10 cellular contexts compared by ENCODE assay signal in genomic region chr7:158820656-158821055, GRCh38. TPM values are rescaled to one million over a fixed set of nuclear protein-coding genes. Genes with fewer than 3 reads are reported as not detected.
DNase-seq lines count a peak whose midpoint lies in the region; ATAC-seq, FAIRE-seq and TF ChIP-seq lines count a peak whose summit lies in the region.
"Had no signal": no experiment of that assay in that cellular context is flagged by ENCODE, and none has a peak within 500 bp of the region (broad histone marks: within the 10 kb centered on the region; RNA-seq: fewer than 3 reads in every experiment).

No MANE protein-coding gene starts in this region.

- H4K20me1 ChIP-seq in endothelial cell of umbilical vein (replicated peaks; ENCODE audit: control insufficient read depth, extremely low read depth, insufficient read depth, low read length) = no peaks in the 10 kb centered on the region

- peak overlapping the region; percentile 81 for H3K9ac ChIP-seq in endothelial cell of umbilical vein (replicated peaks; ENCODE audit: extremely low read depth, insufficient read depth, low read length)

- in situ Hi-C loops in gastrocnemius medialis (cut with MboI; ENCODE audit: low sequenced_read_pairs in 4 of 4) = no loop called here

- TF ChIP-seq CTCF in endothelial cell of umbilical vein (IDR thresholded peaks at IDR 0.05; ENCODE audit: extremely low read depth in 1 of 2, insufficient read depth in 1 of 2, low read depth in 1 of 2, low read length in 2 of 2) = no peak
- no peak for TF ChIP-seq CTCF in gastrocnemius medialis (IDR thresholded peaks at IDR 0.05 in 4 of 5, conservative IDR thresholded peaks at IDR 0.05 in 1 of 5)

- no peaks in the 10 kb centered on the region for H3K9me1 ChIP-seq in endothelial cell of umbilical vein (replicated peaks; ENCODE audit: control insufficient read depth, extremely low read depth, insufficient read depth, low read length)

- no peaks in the 10 kb centered on the region for H3K9me3 ChIP-seq in SJCRH30 (replicated peaks)
- no peaks in the 10 kb centered on the region for H3K9me3 ChIP-seq in endothelial cell of umbilical vein (replicated peaks; ENCODE audit: control insufficient read depth, insufficient read depth, low read length)
- H3K9me3 ChIP-seq in gastrocnemius medialis = no peaks in the 10 kb centered on the region

- CTCF ChIA-PET in endothelial cell of umbilical vein (lab: Charles Lee) = interaction anchor here (0.9 to 1.0 kb wide), 2 partner anchors 9 to 43 kb away, joined by 3 read pairs; partner anchors contain the start of gene ESYT2

- BruUV-seq in endothelial cell of umbilical vein (replicated peaks; lab: Mats Ljungman, UMichigan) = no TSS peak

- H3K27ac ChIP-seq in SJCRH30 (peak overlapping the region; percentile 58), endothelial cell of umbilical vein (ENCODE audit: insufficient read depth, low read depth, low read length) (peak overlapping the region; percentile 70), gastrocnemius medialis (peak overlapping the region; percentile 88 to 95 (median 93))

- TF ChIP-seq POLR2A in endothelial cell of umbilical vein (IDR thresholded peaks at IDR 0.05; ENCODE audit: low read depth, low read length) (no peak), gastrocnemius medialis (IDR thresholded peaks at IDR 0.05) (no peak)

- H3K36me3 ChIP-seq in SJCRH30 = no peaks in the 10 kb centered on the region
- H3K36me3 ChIP-seq in endothelial cell of umbilical vein (ENCODE audit: control insufficient read depth in 2 of 2, extremely low read depth in 1 of 2, insufficient read depth in 2 of 2, low read length in 2 of 2) = no peaks in the 10 kb centered on the region
- H3K36me3 ChIP-seq in gastrocnemius medialis = no peaks in the 10 kb centered on the region

- H3K27me3 ChIP-seq in SJCRH30 (no peaks in the 10 kb centered on the region), endothelial cell of umbilical vein (ENCODE audit: control insufficient read depth in 2 of 2, insufficient read depth in 2 of 2, low read length in 2 of 2) (no peaks in the 10 kb centered on the region), gastrocnemius medialis (no peaks in the 10 kb centered on the region)

- peaks cover 62% of the 10 kb centered on the region for H3K79me2 ChIP-seq in endothelial cell of umbilical vein (ENCODE audit: control insufficient read depth, insufficient read depth, low read length)

- H3K4me3 ChIP-seq in SJCRH30 (no peak overlapping the region), endothelial cell of umbilical vein (replicated peaks in 1 of 3; ENCODE audit: insufficient read depth in 1 of 3, low read depth in 1 of 3, low read length in 3 of 3) (peak overlapping the region in 2 of 3 experiments; percentile 13 to 49), gastrocnemius medialis (no peak overlapping the region)

- no peak for FAIRE-seq in endothelial cell of umbilical vein (lab: Jason Lieb, UNC)

- intact Hi-C loops in endothelial cell of umbilical vein (cut with micrococcal nuclease) = no loop called here
- intact Hi-C loops in gastrocnemius medialis (cut with DNase I; ENCODE audit: low total_unique reads) = no loop called here
- intact Hi-C loops in posterior vena cava (cut with DNase I) = no loop called here

- POLR2A ChIA-PET in endothelial cell of umbilical vein (lab: Charles Lee) = no interaction called here

- H3K4me2 ChIP-seq in endothelial cell of umbilical vein (ENCODE audit: insufficient read depth, low read length) = peak overlapping the region; percentile 86

- dilution Hi-C loops in endothelial cell of umbilical vein (cut with MboI; ENCODE audit: extremely low pct_ligation_motif_present, low sequenced_read_pairs) = no loop called here

- H3K4me1 ChIP-seq in SJCRH30 = peaks cover 37% of the 10 kb centered on the region
- H3K4me1 ChIP-seq in endothelial cell of umbilical vein (ENCODE audit: control insufficient read depth, extremely low read depth, insufficient read depth, low read length) = peaks cover 53% of the 10 kb centered on the region
- H3K4me1 ChIP-seq in gastrocnemius medialis = peaks cover 70 to 71% of the 10 kb centered on the region in 2 donors

- DNase-seq in ELR (ENCODE audit: low read depth) (peak; percentile 68), SJCRH30 (peak in 1 of 2 experiments; percentile 25), endothelial cell of umbilical vein (ENCODE audit: low read depth, low spot score) (no peak), gastrocnemius medialis (no peak), NCI-H187 (lab: John Stamatoyannopoulos, UW) (no peak), posterior vena cava (ENCODE audit: low spot score) (no peak)
- DNase-seq: GF-D8, retina had no signal

- ATAC-seq in gastrocnemius medialis = no peak
- ATAC-seq in GM19395 (IDR thresholded peaks at IDR 0.05; ENCODE audit: unreplicated experiment) = no peak
- no peak for ATAC-seq in HG03108 (IDR thresholded peaks at IDR 0.05; ENCODE audit: unreplicated experiment)

- H2AFZ ChIP-seq in endothelial cell of umbilical vein (ENCODE audit: low read depth, low read length) = no peak overlapping the region

TF ChIP-seq in endothelial cell of umbilical vein, 7 proteins besides CTCF, POLR2A, EP300 and RAD21:
- TF ChIP-seq JUN (IDR thresholded peaks at IDR 0.05; ENCODE audit: borderline replicate concordance, insufficient read depth, insufficient read length, low read depth) (no peak), MAX (IDR thresholded peaks at IDR 0.05; ENCODE audit: insufficient read depth, insufficient read length) (no peak), GATA2 (IDR thresholded peaks at IDR 0.05; ENCODE audit: insufficient read depth, insufficient read length, low read depth, low read length) (no peak), FOS (IDR thresholded peaks at IDR 0.05; ENCODE audit: borderline replicate concordance, insufficient read depth, low read length) (no peak), MYC (IDR thresholded peaks at IDR 0.05; ENCODE audit: low read depth, low read length) (no peak), POLR2AphosphoS5 (IDR thresholded peaks at IDR 0.05; ENCODE audit: insufficient read depth, low read depth, low read length) (no peak), EZH2 (IDR thresholded peaks at IDR 0.05; ENCODE audit: borderline replicate concordance, low read depth, low read length, severe bottlenecking) (no peak)

RNA-seq across cellular contexts. Expression of gene ESYT2, which starts 8.7 kb away (rescaled TPM):
- 52.6 and 55.2 TPM in 2 replicates for total RNA-seq in SJCRH30 (2014; rRNA removed; shearing (Covaris generic))
- total RNA-seq in endothelial cell of umbilical vein (40.6 and 46.6 TPM in 2 replicates), gastrocnemius medialis (100 to 1,000 TPM in 1 of 4 donors, 10 to 100 TPM in 3; 67.5 to 106 (median 74.7) TPM), posterior vena cava (100 to 1,000 TPM; 145 to 181 TPM)
- polyA plus RNA-seq in endothelial cell of umbilical vein = 15.5 and 18.8 TPM in 2 replicates
- polyA plus RNA-seq in endothelial cell of umbilical vein (2011; cell fraction: cytosol; rRNA removed) = 19.7 and 20.5 TPM in 2 replicates
- polyA plus RNA-seq in endothelial cell of umbilical vein (2011; cell fraction: nucleus; rRNA removed) = 24.4 and 24.8 TPM in 2 replicates
- 24.9 and 34.3 TPM in 2 replicates for polyA plus RNA-seq in endothelial cell of umbilical vein (2012)
- 33.4 and 35.3 TPM in 2 replicates for polyA minus RNA-seq in endothelial cell of umbilical vein
- 50.1 TPM for polyA minus RNA-seq in endothelial cell of umbilical vein (2011; cell fraction: cytosol; rRNA and poly(A)+ RNA removed)
- polyA minus RNA-seq in endothelial cell of umbilical vein (2011; cell fraction: nucleus; rRNA and poly(A)+ RNA removed) = 21.1 and 24.2 TPM in 2 replicates

RNA-seq across cellular contexts. Expression of gene DYNC2I1, which starts 35.7 kb away (rescaled TPM):
- 4.4 and 5.4 TPM in 2 replicates for total RNA-seq in SJCRH30 (2014; rRNA removed; shearing (Covaris generic))
- total RNA-seq in endothelial cell of umbilical vein = 13.9 and 14.6 TPM in 2 replicates
- 10.4 and 10.8 TPM in 2 replicates for polyA plus RNA-seq in endothelial cell of umbilical vein
- polyA plus RNA-seq in endothelial cell of umbilical vein (2011; cell fraction: cytosol; rRNA removed) = 5.5 and 7.8 TPM in 2 replicates
- polyA plus RNA-seq in endothelial cell of umbilical vein (2011; cell fraction: nucleus; rRNA removed) = 23.6 and 29.0 TPM in 2 replicates
- 6.8 and 7.2 TPM in 2 replicates for polyA plus RNA-seq in endothelial cell of umbilical vein (2012)
- polyA minus RNA-seq in endothelial cell of umbilical vein = 8.1 and 8.4 TPM in 2 replicates
- polyA minus RNA-seq in endothelial cell of umbilical vein (2011; cell fraction: cytosol; rRNA and poly(A)+ RNA removed) = 3.9 TPM
- 9.2 and 11.4 TPM in 2 replicates for polyA minus RNA-seq in endothelial cell of umbilical vein (2011; cell fraction: nucleus; rRNA and poly(A)+ RNA removed)
- total RNA-seq in gastrocnemius medialis = 10 to 100 TPM in 3 of 4 donors, 1 to 10 TPM in 1; 7.8 to 16.6 (median 11.0) TPM
- total RNA-seq in posterior vena cava = 10 to 100 TPM; 21.7 to 29.9 TPM

Comparison
In these comparisons a context has a peak if more than half of its experiments do, and no peak if none do; other contexts are left out.
1. H3K4me3 ChIP-seq: peak in endothelial cell of umbilical vein (2 of 3); none in SJCRH30 (single experiment) and gastrocnemius medialis (0 of 4).
2. Peak in every context shown above with its lines, with median percentiles within 50 percentile points of each other: H3K27ac ChIP-seq.